In the genomic region with DNA sequence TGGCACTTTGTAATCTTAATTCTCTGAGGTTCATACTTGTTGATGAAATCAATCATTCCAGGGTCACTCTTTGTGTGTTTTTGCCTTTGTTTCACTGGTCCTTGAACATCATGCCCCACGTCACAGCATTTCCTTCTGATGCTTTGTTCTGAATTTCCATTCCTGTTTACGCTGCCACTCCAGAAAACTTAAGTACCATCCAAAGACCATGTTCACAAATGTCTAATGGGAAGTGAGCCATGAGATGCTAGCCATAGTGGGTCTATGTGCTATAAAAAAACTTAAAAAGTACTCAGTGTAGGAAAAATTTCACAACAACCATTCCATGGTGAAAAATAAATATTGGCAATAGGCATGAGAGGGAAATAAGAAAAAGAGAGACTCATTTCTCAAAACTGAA, we compare ENCODE assay signal across 1 cellular context.
TF ChIP-seq lines count a peak whose summit lies in the region.

No MANE protein-coding gene starts in this region.

TF ChIP-seq in HCT116, 20 proteins besides CTCF, POLR2A, EP300 and RAD21 (continued from another document):
- TF ChIP-seq, protein P1, sequence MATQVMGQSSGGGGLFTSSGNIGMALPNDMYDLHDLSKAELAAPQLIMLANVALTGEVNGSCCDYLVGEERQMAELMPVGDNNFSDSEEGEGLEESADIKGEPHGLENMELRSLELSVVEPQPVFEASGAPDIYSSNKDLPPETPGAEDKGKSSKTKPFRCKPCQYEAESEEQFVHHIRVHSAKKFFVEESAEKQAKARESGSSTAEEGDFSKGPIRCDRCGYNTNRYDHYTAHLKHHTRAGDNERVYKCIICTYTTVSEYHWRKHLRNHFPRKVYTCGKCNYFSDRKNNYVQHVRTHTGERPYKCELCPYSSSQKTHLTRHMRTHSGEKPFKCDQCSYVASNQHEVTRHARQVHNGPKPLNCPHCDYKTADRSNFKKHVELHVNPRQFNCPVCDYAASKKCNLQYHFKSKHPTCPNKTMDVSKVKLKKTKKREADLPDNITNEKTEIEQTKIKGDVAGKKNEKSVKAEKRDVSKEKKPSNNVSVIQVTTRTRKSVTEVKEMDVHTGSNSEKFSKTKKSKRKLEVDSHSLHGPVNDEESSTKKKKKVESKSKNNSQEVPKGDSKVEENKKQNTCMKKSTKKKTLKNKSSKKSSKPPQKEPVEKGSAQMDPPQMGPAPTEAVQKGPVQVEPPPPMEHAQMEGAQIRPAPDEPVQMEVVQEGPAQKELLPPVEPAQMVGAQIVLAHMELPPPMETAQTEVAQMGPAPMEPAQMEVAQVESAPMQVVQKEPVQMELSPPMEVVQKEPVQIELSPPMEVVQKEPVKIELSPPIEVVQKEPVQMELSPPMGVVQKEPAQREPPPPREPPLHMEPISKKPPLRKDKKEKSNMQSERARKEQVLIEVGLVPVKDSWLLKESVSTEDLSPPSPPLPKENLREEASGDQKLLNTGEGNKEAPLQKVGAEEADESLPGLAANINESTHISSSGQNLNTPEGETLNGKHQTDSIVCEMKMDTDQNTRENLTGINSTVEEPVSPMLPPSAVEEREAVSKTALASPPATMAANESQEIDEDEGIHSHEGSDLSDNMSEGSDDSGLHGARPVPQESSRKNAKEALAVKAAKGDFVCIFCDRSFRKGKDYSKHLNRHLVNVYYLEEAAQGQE (IDR thresholded peaks at IDR 0.05; ENCODE audit: low read depth): no peak
- TF ChIP-seq CEBPB (IDR thresholded peaks at IDR 0.05; ENCODE audit: low read depth): no peak
- TF ChIP-seq, protein P2, sequence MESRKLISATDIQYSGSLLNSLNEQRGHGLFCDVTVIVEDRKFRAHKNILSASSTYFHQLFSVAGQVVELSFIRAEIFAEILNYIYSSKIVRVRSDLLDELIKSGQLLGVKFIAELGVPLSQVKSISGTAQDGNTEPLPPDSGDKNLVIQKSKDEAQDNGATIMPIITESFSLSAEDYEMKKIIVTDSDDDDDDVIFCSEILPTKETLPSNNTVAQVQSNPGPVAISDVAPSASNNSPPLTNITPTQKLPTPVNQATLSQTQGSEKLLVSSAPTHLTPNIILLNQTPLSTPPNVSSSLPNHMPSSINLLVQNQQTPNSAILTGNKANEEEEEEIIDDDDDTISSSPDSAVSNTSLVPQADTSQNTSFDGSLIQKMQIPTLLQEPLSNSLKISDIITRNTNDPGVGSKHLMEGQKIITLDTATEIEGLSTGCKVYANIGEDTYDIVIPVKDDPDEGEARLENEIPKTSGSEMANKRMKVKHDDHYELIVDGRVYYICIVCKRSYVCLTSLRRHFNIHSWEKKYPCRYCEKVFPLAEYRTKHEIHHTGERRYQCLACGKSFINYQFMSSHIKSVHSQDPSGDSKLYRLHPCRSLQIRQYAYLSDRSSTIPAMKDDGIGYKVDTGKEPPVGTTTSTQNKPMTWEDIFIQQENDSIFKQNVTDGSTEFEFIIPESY (IDR thresholded peaks at IDR 0.05; ENCODE audit: extremely low read depth, insufficient replicate concordance, low read length): no peak
- no peak for TF ChIP-seq EZH2 (IDR thresholded peaks at IDR 0.05)
- TF ChIP-seq FOSL1 (IDR thresholded peaks at IDR 0.05; ENCODE audit: low read depth): no peak
- TF ChIP-seq TCF7L2 (IDR thresholded peaks at IDR 0.05; ENCODE audit: borderline replicate concordance, extremely low read depth, insufficient read depth, insufficient read length): no peak
- no peak for TF ChIP-seq CBX3 (IDR thresholded peaks at IDR 0.05; ENCODE audit: low read depth)
- TF ChIP-seq, protein P3, sequence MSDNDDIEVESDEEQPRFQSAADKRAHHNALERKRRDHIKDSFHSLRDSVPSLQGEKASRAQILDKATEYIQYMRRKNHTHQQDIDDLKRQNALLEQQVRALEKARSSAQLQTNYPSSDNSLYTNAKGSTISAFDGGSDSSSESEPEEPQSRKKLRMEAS (IDR thresholded peaks at IDR 0.05): no peak
